Comparison of ENCODE assay signal across 16 cellular contexts in the genomic region with DNA sequence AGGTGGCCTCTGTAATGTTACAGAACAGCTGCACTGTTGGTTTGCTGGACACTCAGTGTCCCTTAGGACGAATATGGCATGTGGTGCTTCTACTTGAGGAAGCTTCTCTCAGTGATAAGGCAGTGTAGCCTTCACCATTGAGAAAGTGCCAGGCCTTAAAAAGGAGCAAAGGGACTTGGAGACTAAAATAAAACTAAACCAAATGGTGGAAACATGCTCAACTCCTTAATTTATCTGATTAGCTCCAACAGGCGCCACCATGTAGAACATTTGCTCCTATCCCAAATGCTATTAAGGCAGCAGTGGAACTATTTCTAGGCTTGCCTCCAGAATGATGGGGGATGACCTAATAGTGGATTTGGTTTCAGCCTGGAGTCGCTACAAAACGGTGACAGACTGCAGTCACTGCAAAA.
"Had no signal": no experiment of that assay in that cellular context is flagged by ENCODE, and none has a peak within 500 bp of the region (broad histone marks: within the 10 kb centered on the region; RNA-seq: fewer than 3 reads in every experiment).

No MANE protein-coding gene starts in this region.

- H3K4me1 ChIP-seq: esophagus muscularis mucosa, parathyroid adenoma, prostate gland, sigmoid colon had no signal

- H3K4me3 ChIP-seq: esophagus muscularis mucosa, prostate gland, sigmoid colon, smooth muscle cell had no signal

- H3K79me2 ChIP-seq: parathyroid adenoma had no signal

- H3K36me3 ChIP-seq: esophagus muscularis mucosa, prostate gland, sigmoid colon had no signal

- ATAC-seq: effector memory CD8-positive, alpha-beta T cell; left colon had no signal

- H3K27ac ChIP-seq: epithelial cell of prostate, esophagus muscularis mucosa, parathyroid adenoma, sigmoid colon had no signal

- H3K27me3 ChIP-seq: esophagus muscularis mucosa, sigmoid colon had no signal

- H2AFZ ChIP-seq: parathyroid adenoma had no signal

- H3K9ac ChIP-seq: parathyroid adenoma had no signal

- DNase-seq: cerebellar nuclear complex; effector memory CD8-positive, alpha-beta T cell; hippocampal formation; left colon; naive B cell; nephron progenitor cell; retina; sigmoid colon; stimulated activated CD4-positive, alpha-beta T cell treated with anti-CD3 and anti-CD28 coated beads, Interleukin-2, amount 100 ng/mL, for 48 hours; stimulated activated naive CD4-positive, alpha-beta T cell treated with Interleukin-2 at 50 U/mL for 16 hours had no signal

- H3K9me3 ChIP-seq: esophagus muscularis mucosa, prostate gland, sigmoid colon had no signal

- H3K4me2 ChIP-seq: smooth muscle cell had no signal

- FAIRE-seq: colon had no signal
